ENCODE assay signal across 12 cellular contexts in genomic region chr19:37095859-37096258, GRCh38.
"Had no signal": no experiment of that assay in that cellular context is flagged by ENCODE, and none has a peak within 500 bp of the region (broad histone marks: within the 10 kb centered on the region; RNA-seq: fewer than 3 reads in every experiment).

No MANE protein-coding gene starts in this region.

- H3K27me3 Mint-ChIP-seq: naive thymus-derived CD4-positive, alpha-beta T cell; stimulated activated naive B cell treated with anti-CD40 and anti-IgM and Interleukin-4, amounts not matched to agents 10 μg/mL and 1 μg/mL and 100 μg/mL, for 72 hours had no signal

- DNase-seq: activated CD4-positive, alpha-beta T cell treated with anti-CD3 and anti-CD28 coated beads, Interleukin-2, amount 50 U/mL, for 1 hour; activated naive CD4-positive, alpha-beta T cell treated with anti-CD3 and anti-CD28 coated beads, Interleukin-2, amount 50 U/mL, for 16 hours; adrenal gland; naive thymus-derived CD4-positive, alpha-beta T cell; ovary; stimulated activated CD4-positive, alpha-beta T cell treated with anti-CD3 and anti-CD28 coated beads, Interleukin-2, amount 100 ng/mL, for 48 hours; stimulated activated naive B cell treated with anti-CD40 and anti-IgM and Interleukin-4, amounts not matched to agents 10 μg/mL and 1 μg/mL and 100 μg/mL, for 72 hours; tibial artery had no signal

- ATAC-seq: esophagus mucosa; left lobe of liver; naive thymus-derived CD4-positive, alpha-beta T cell; stimulated activated naive B cell treated with anti-CD40 and anti-IgM and Interleukin-4, amounts not matched to agents 10 μg/mL and 1 μg/mL and 100 μg/mL, for 72 hours had no signal

- H3K27ac Mint-ChIP-seq: activated T-helper 2 cell treated with anti-CD3 and anti-CD28 coated beads, Interferon-gamma antibody, Interleukin-2, Interleukin-4, amounts not matched to agents 10 μg/mL and 5 μg/mL and 100 μg/mL, durations not matched to agents 14 hours and 24 hours and 36 hours; naive thymus-derived CD4-positive, alpha-beta T cell; stimulated activated naive B cell treated with anti-CD40 and anti-IgM and Interleukin-4, amounts not matched to agents 10 μg/mL and 1 μg/mL and 100 μg/mL, for 72 hours; T-helper 2 cell treated with Interferon-gamma antibody and Interleukin-4, amounts not matched to agents 5 μg/mL and 100 μg/mL, for 36 hours had no signal

- H3K4me1 ChIP-seq: adrenal gland, tibial artery had no signal

- H3K4me1 Mint-ChIP-seq: stimulated activated naive B cell treated with anti-CD40 and anti-IgM and Interleukin-4, amounts not matched to agents 10 μg/mL and 1 μg/mL and 100 μg/mL, for 72 hours had no signal

- H3K4me3 ChIP-seq: adrenal gland, ovary, tibial artery had no signal

- H3K27ac ChIP-seq: adrenal gland, ovary, tibial artery had no signal

- H3K4me3 Mint-ChIP-seq: naive thymus-derived CD4-positive, alpha-beta T cell; stimulated activated naive B cell treated with anti-CD40 and anti-IgM and Interleukin-4, amounts not matched to agents 10 μg/mL and 1 μg/mL and 100 μg/mL, for 72 hours; T-helper 2 cell treated with Interferon-gamma antibody and Interleukin-4, amounts not matched to agents 5 μg/mL and 100 μg/mL, for 36 hours had no signal

- H3K27me3 ChIP-seq: adrenal gland, ovary, tibial artery had no signal
